ENCODE assay signal across 10 cellular contexts in genomic region chr14:25049127-25049558, GRCh38. TPM values are rescaled to one million over a fixed set of nuclear protein-coding genes. Genes with fewer than 3 reads are reported as not detected.
DNase-seq lines count a peak whose midpoint lies in the region; ATAC-seq, FAIRE-seq and TF ChIP-seq lines count a peak whose summit lies in the region.
"Had no signal": no experiment of that assay in that cellular context is flagged by ENCODE, and none has a peak within 500 bp of the region (broad histone marks: within the 10 kb centered on the region; RNA-seq: fewer than 3 reads in every experiment).

No MANE protein-coding gene starts in this region.

- TF ChIP-seq CTCF in A549 (IDR thresholded peaks at IDR 0.05) = no peak
- TF ChIP-seq CTCF in LNCaP clone FGC (IDR thresholded peaks at IDR 0.05; ENCODE audit: control insufficient read depth, extremely low read depth, insufficient read depth) = no peak
- no peak for TF ChIP-seq CTCF in fibroblast of the aortic adventitia (IDR thresholded peaks at IDR 0.05; ENCODE audit: insufficient read depth, low read length)
- TF ChIP-seq CTCF in nephron progenitor cell (IDR thresholded peaks at IDR 0.05) = no peak

- CTCF ChIA-PET in A549 (lab: Yijun Ruan, JAX) = interaction anchor here (1.5 kb wide), 1 partner anchor 41 kb away, joined by 4 read pairs; no protein-coding TSS in a partner anchor

- peak overlapping the region in 1 of 2 experiments; percentile 84; a peak in 4 of 6 replicates for H3K27ac ChIP-seq in A549

- H3K4me2 ChIP-seq in A549 = peak overlapping the region; percentile 97

- no peak for TF ChIP-seq POLR2A in A549 (IDR thresholded peaks at IDR 0.05; ENCODE audit: low read length)

- H3K27me3 Mint-ChIP-seq in nephron progenitor cell (ENCODE audit: low read depth, poor library complexity) = peaks cover 45% of the 10 kb centered on the region

- peaks cover 7% of the 10 kb centered on the region; the same call in 1 of the 3 replicates for H3K4me1 ChIP-seq in A549

- H3K4me3 ChIP-seq in A549 (peak overlapping the region; percentile 68), LNCaP clone FGC (ENCODE audit: low read depth, low read length) (peak overlapping the region; percentile 50), fibroblast of the aortic adventitia (ENCODE audit: low read depth, low read length) (peak overlapping the region; percentile 68)

- ATAC-seq in A549 = no peak
- no peak for ATAC-seq in activated CD4-positive, CD25-positive, alpha-beta regulatory T cell treated with anti-CD3 and anti-CD28 coated beads, Interleukin-2, amount 50 U/mL, for 24 hours
- ATAC-seq in GM21423 (IDR thresholded peaks at IDR 0.05; ENCODE audit: unreplicated experiment) = no peak

- 71% methylated on average over 34 of the region's 34 CpGs for WGBS in A549 (ENCODE audit: missing lambda C conversion rate)

- POLR2A ChIA-PET in A549 (lab: Yijun Ruan, JAX) = no interaction called here

- peaks cover 29% of the 10 kb centered on the region for H3K4me1 Mint-ChIP-seq in nephron progenitor cell

- DNase-seq in A549 (ENCODE audit: low read depth in 1 of 2, low spot score in 1 of 2) (no peak), LNCaP clone FGC (ENCODE audit: low read depth) (no peak), fibroblast of the aortic adventitia (ENCODE audit: low read depth) (peak; percentile 5), nephron progenitor cell (peak; percentile 22), T1000 (lab: John Stamatoyannopoulos, UW) (no peak), DMS114 treated with DMSO at 0.1 percent for 48 hours (lab: John Stamatoyannopoulos, UW; ENCODE audit: unreplicated experiment) (no peak)
- DNase-seq: RPMI8226 had no signal

- FAIRE-seq in A549 (lab: Jason Lieb, UNC) = no peak
- FAIRE-seq: endometrium had no signal

- TF ChIP-seq EP300 in A549 (IDR thresholded peaks at IDR 0.05) = no peak

- H3K9me3 ChIP-seq in A549 = no peaks in the 10 kb centered on the region

- H3K27ac Mint-ChIP-seq in nephron progenitor cell = no peak overlapping the region

- TF ChIP-seq RAD21 in A549 (conservative IDR thresholded peaks at IDR 0.05 in 1 of 2, IDR thresholded peaks at IDR 0.05 in 1 of 2) = no peak

- peaks cover 4% of the 10 kb centered on the region for H3K36me3 Mint-ChIP-seq in nephron progenitor cell (ENCODE audit: low read depth)

- no peaks in the 10 kb centered on the region for H3K9me3 Mint-ChIP-seq in nephron progenitor cell

- peak overlapping the region; percentile 90 for H3K4me3 Mint-ChIP-seq in nephron progenitor cell

TF ChIP-seq in A549, 52 proteins besides CTCF, POLR2A, EP300 and RAD21:
- no peak for TF ChIP-seq NFE2L2 (conservative IDR thresholded peaks at IDR 0.05; ENCODE audit: low read length)
- TF ChIP-seq JUN (IDR thresholded peaks at IDR 0.05) = no peak
- no peak for TF ChIP-seq CHD2 (IDR thresholded peaks at IDR 0.05; ENCODE audit: low read length, partially characterized antibody)
- TF ChIP-seq CEBPB (IDR thresholded peaks at IDR 0.05) = no peak
- TF ChIP-seq PHF8 (IDR thresholded peaks at IDR 0.05; ENCODE audit: borderline replicate concordance, low read depth) = no peak
- no peak for TF ChIP-seq HOXA7 (CRISPR knock-in tag; IDR thresholded peaks at IDR 0.05)
- no peak for TF ChIP-seq MAFK (IDR thresholded peaks at IDR 0.05; ENCODE audit: partially characterized antibody)
- TF ChIP-seq CBX8 (IDR thresholded peaks at IDR 0.05) = no peak
- TF ChIP-seq ZNF302 (CRISPR knock-in tag; IDR thresholded peaks at IDR 0.05) = no peak
- no peak for TF ChIP-seq JUNB (IDR thresholded peaks at IDR 0.05)
TF ChIP-seq in A549: peak in this region for 0.

RNA-seq across cellular contexts. Expression of gene STXBP6, which starts 0.8 kb away (rescaled TPM):
- polyA plus RNA-seq in A549 (2011; rRNA removed) (4.6 and 6.3 TPM in 2 replicates), A549 (2017; fragmentation: RNase III; extraction: RNeasy Plus Mini Kit Qiagen cat#74134 plus additional on column Dnase treatment) (1.6 to 2.1 TPM (median 1.7 TPM) in 3 replicates)
- 2.9 and 3.4 TPM in 2 replicates for polyA plus RNA-seq in A549 (2012; cell fraction: cytosol; rRNA removed)
- 1.7 and 1.8 TPM in 2 replicates for polyA plus RNA-seq in A549 (2012; cell fraction: nucleus; rRNA removed)
- polyA minus RNA-seq in A549 (2011; rRNA and poly(A)+ RNA removed) = 3.2 and 4.3 TPM in 2 replicates
- total RNA-seq in fibroblast of the aortic adventitia (ENCODE audit: low replicate concordance) = 0.27 and 2.7 TPM in 2 replicates

Comparison
In these comparisons a context has a peak if more than half of its experiments do, and no peak if none do; other contexts are left out.
1. DNase-seq: peak in fibroblast of the aortic adventitia (single experiment) and nephron progenitor cell (single experiment); none in A549 (0 of 2), LNCaP clone FGC (single experiment), T1000 (single experiment) and DMS114 treated with DMSO at 0.1 percent for 48 hours (single experiment).
2. Peak in every context shown above with its lines, with median percentiles within 50 percentile points of each other: H3K4me3 ChIP-seq.